ENCODE assay signal across 1 cellular context in the genomic region with DNA sequence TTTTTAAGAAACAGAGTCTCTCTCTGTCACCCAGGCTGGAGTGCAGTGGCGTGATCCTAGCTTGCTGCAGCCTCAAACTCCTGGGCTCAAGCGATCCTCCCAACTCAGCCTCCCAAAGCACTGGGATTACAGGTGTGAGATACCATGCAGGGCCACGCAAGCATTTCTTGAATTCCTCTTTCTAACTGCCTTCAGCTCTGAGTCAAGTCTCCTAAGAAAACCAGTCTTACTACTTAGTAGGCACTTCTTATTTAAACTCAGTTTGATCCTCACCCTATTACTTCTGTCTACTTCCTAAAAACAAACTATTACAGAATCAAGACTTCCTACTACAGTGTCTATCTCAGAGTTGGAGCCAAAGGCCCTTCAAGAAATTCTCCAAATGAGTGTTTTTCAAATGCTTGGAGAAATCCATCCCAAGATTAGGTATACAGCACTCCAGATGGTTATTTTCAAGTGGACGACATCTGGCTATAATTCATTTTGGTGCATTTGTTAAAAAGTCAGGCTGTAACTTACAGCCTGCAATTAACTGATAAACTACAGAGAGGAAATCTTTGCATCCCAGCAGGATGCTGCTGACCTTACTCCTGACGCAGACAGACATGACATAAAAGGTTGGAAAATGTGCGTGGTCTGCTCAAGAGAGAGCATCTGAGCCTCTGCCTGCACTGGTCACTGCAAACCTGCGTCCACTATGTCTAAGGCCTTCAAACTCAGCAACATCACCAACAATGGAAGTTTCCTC.
A peak's percentile ranks its signal among the peaks of the same experiment; 100 is the strongest.
TF ChIP-seq lines count a peak whose summit lies in the region.

No MANE protein-coding gene starts in this region.

TF ChIP-seq in SK-N-SH treated with all-trans-retinoic acid at 6 μM for 48 hours, 23 proteins besides CTCF, POLR2A, EP300 and RAD21 (continued from another document):
- TF ChIP-seq, protein P1, sequence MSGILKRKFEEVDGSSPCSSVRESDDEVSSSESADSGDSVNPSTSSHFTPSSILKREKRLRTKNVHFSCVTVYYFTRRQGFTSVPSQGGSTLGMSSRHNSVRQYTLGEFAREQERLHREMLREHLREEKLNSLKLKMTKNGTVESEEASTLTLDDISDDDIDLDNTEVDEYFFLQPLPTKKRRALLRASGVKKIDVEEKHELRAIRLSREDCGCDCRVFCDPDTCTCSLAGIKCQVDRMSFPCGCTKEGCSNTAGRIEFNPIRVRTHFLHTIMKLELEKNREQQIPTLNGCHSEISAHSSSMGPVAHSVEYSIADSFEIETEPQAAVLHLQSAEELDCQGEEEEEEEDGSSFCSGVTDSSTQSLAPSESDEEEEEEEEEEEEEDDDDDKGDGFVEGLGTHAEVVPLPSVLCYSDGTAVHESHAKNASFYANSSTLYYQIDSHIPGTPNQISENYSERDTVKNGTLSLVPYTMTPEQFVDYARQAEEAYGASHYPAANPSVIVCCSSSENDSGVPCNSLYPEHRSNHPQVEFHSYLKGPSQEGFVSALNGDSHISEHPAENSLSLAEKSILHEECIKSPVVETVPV (CRISPR knock-in tag; IDR thresholded peaks at IDR 0.05), result peak; percentile 50; the same call in 1 of the 2 replicates
- TF ChIP-seq, protein P2, sequence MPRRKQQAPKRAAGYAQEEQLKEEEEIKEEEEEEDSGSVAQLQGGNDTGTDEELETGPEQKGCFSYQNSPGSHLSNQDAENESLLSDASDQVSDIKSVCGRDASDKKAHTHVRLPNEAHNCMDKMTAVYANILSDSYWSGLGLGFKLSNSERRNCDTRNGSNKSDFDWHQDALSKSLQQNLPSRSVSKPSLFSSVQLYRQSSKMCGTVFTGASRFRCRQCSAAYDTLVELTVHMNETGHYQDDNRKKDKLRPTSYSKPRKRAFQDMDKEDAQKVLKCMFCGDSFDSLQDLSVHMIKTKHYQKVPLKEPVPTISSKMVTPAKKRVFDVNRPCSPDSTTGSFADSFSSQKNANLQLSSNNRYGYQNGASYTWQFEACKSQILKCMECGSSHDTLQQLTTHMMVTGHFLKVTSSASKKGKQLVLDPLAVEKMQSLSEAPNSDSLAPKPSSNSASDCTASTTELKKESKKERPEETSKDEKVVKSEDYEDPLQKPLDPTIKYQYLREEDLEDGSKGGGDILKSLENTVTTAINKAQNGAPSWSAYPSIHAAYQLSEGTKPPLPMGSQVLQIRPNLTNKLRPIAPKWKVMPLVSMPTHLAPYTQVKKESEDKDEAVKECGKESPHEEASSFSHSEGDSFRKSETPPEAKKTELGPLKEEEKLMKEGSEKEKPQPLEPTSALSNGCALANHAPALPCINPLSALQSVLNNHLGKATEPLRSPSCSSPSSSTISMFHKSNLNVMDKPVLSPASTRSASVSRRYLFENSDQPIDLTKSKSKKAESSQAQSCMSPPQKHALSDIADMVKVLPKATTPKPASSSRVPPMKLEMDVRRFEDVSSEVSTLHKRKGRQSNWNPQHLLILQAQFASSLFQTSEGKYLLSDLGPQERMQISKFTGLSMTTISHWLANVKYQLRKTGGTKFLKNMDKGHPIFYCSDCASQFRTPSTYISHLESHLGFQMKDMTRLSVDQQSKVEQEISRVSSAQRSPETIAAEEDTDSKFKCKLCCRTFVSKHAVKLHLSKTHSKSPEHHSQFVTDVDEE (CRISPR knock-in tag; IDR thresholded peaks at IDR 0.05), result peak; percentile 84; the same call in 1 of the 2 replicates
- TF ChIP-seq TCF4 (CRISPR knock-in tag; IDR thresholded peaks at IDR 0.05; ENCODE audit: borderline replicate concordance) (peak; percentile 79; the same call in 1 of the 2 replicates), CSDC2 (CRISPR knock-in tag; IDR thresholded peaks at IDR 0.05) (no peak), GLIS3 (CRISPR knock-in tag; IDR thresholded peaks at IDR 0.05) (no peak), TOX (CRISPR knock-in tag; IDR thresholded peaks at IDR 0.05; ENCODE audit: borderline replicate concordance) (no peak), ZC3H10 (CRISPR knock-in tag; IDR thresholded peaks at IDR 0.05) (no peak), ESRRG (CRISPR knock-in tag; IDR thresholded peaks at IDR 0.05) (peak; percentile 63; the same call in 1 of the 2 replicates), ZNF565 (CRISPR knock-in tag; conservative IDR thresholded peaks at IDR 0.05; ENCODE audit: low read depth) (no peak), SNAI2 (CRISPR knock-in tag; IDR thresholded peaks at IDR 0.05) (peak; percentile 76; the same call in 1 of the 2 replicates), ARNTL (CRISPR knock-in tag; IDR thresholded peaks at IDR 0.05; ENCODE audit: borderline replicate concordance, low read depth) (no peak), RARB (CRISPR knock-in tag; IDR thresholded peaks at IDR 0.05) (no peak), ZFP3 (CRISPR knock-in tag; IDR thresholded peaks at IDR 0.05) (no peak)
- TF ChIP-seq, protein P3, sequence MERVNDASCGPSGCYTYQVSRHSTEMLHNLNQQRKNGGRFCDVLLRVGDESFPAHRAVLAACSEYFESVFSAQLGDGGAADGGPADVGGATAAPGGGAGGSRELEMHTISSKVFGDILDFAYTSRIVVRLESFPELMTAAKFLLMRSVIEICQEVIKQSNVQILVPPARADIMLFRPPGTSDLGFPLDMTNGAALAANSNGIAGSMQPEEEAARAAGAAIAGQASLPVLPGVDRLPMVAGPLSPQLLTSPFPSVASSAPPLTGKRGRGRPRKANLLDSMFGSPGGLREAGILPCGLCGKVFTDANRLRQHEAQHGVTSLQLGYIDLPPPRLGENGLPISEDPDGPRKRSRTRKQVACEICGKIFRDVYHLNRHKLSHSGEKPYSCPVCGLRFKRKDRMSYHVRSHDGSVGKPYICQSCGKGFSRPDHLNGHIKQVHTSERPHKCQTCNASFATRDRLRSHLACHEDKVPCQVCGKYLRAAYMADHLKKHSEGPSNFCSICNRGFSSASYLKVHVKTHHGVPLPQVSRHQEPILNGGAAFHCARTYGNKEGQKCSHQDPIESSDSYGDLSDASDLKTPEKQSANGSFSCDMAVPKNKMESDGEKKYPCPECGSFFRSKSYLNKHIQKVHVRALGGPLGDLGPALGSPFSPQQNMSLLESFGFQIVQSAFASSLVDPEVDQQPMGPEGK (CRISPR knock-in tag; IDR thresholded peaks at IDR 0.05; ENCODE audit: borderline replicate concordance), result no peak
